In genomic region chr2:82781516-82781915, GRCh38 we compare ENCODE assay signal across 18 cellular contexts.
DNase-seq lines count a peak whose midpoint lies in the region; ATAC-seq, FAIRE-seq and TF ChIP-seq lines count a peak whose summit lies in the region.
"Had no signal": no experiment of that assay in that cellular context is flagged by ENCODE, and none has a peak within 500 bp of the region (broad histone marks: within the 10 kb centered on the region; RNA-seq: fewer than 3 reads in every experiment).

No MANE protein-coding gene starts in this region.

- H3K27ac ChIP-seq in foreskin keratinocyte: no peak overlapping the region
- H3K27ac ChIP-seq: BLaER1 treated with 17β-estradiol and CSF1 and Interleukin-3, amounts not matched to agents 10 nM and 100 nM had no signal

- ATAC-seq in foreskin keratinocyte: peak; percentile 33
- no peak for ATAC-seq in GM21619 (IDR thresholded peaks at IDR 0.05; ENCODE audit: unreplicated experiment)
- no peak for ATAC-seq in HG03571 (IDR thresholded peaks at IDR 0.05; ENCODE audit: unreplicated experiment)
- ATAC-seq: GM12878 had no signal

- peak; percentile 27 for FAIRE-seq in A204.1 (lab: Jason Lieb, UNC)
- FAIRE-seq: GM12878, GM18507 had no signal

- no peaks in the 10 kb centered on the region for H3K4me1 ChIP-seq in foreskin keratinocyte
- H3K4me1 ChIP-seq: BLaER1 treated with 17β-estradiol and CSF1 and Interleukin-3, amounts not matched to agents 10 nM and 100 nM had no signal

- DNase-seq in epithelial cell of esophagus (ENCODE audit: low read depth) (peak; percentile 6), foreskin keratinocyte (no peak), renal cortical epithelial cell (ENCODE audit: low read depth) (peak; percentile 12), DMS153 treated with DMSO at 0.1 percent for 48 hours (lab: John Stamatoyannopoulos, UW; ENCODE audit: unreplicated experiment) (no peak)
- DNase-seq: 8988T; ACHN; Calu3; CD4-positive, CD25-positive, alpha-beta regulatory T cell; DMS 273 treated with DMSO at 0.1 percent for 48 hours; DMS79; HCEC 1CT; HFFc6 had no signal

- H3K4me3 ChIP-seq in epithelial cell of esophagus (ENCODE audit: low read length): no peak overlapping the region
- H3K4me3 ChIP-seq: BLaER1 treated with 17β-estradiol and CSF1 and Interleukin-3, amounts not matched to agents 10 nM and 100 nM; GM12878 had no signal

- no peaks in the 10 kb centered on the region for H3K27me3 ChIP-seq in foreskin keratinocyte
- H3K27me3 ChIP-seq: BLaER1 treated with 17β-estradiol and CSF1 and Interleukin-3, amounts not matched to agents 10 nM and 100 nM had no signal

- TF ChIP-seq CTCF in epithelial cell of esophagus (IDR thresholded peaks at IDR 0.05; ENCODE audit: insufficient read depth, low read depth, low read length, missing control alignments): no peak
- TF ChIP-seq CTCF in foreskin keratinocyte (conservative IDR thresholded peaks at IDR 0.05): no peak

Comparison
In these comparisons a context has a peak if more than half of its experiments do, and no peak if none do; other contexts are left out.
1. DNase-seq: peak in epithelial cell of esophagus (single experiment) and renal cortical epithelial cell (single experiment); none in foreskin keratinocyte (0 of 2) and DMS153 treated with DMSO at 0.1 percent for 48 hours (single experiment).